In genomic region chr3:47909607-47910006, GRCh38 we compare ENCODE assay signal across 17 cellular contexts.
DNase-seq lines count a peak whose midpoint lies in the region; ATAC-seq, FAIRE-seq and TF ChIP-seq lines count a peak whose summit lies in the region.
"Had no signal": no experiment of that assay in that cellular context is flagged by ENCODE, and none has a peak within 500 bp of the region (broad histone marks: within the 10 kb centered on the region; RNA-seq: fewer than 3 reads in every experiment).

No MANE protein-coding gene starts in this region.

- peaks cover 28 to 58% of the 10 kb centered on the region in 2 experiments for H3K79me1 ChIP-seq in IMR-90 (ENCODE audit: low read depth in 1 of 2, low read length in 2 of 2)

- no peak overlapping the region for H4K5ac ChIP-seq in IMR-90 (ENCODE audit: low read depth, low read length)

- ATAC-seq in IMR-90 (ENCODE audit: low read depth): no peak
- ATAC-seq in HG02678 (IDR thresholded peaks at IDR 0.05; ENCODE audit: unreplicated experiment): no peak
- ATAC-seq: CD8-positive, alpha-beta T cell had no signal

- H3K27ac Mint-ChIP-seq in Calu3 (ENCODE audit: unreplicated experiment) (no peak overlapping the region), nephron progenitor cell (peak overlapping the region; percentile 80)
- H3K27ac Mint-ChIP-seq: CD8-positive, alpha-beta T cell had no signal

- H3K4me3 ChIP-seq in IMR-90 (ENCODE audit: insufficient read depth, low read depth, low read length) (no peak overlapping the region), choroid plexus epithelial cell (ENCODE audit: low read depth, low read length) (no peak overlapping the region), kidney (ENCODE audit: low read length in 2 of 2) (no peak overlapping the region)
- H3K4me3 ChIP-seq: MG63 had no signal

- H2BK5ac ChIP-seq in IMR-90 (ENCODE audit: low read depth, low read length, poor library complexity, severe bottlenecking): no peak overlapping the region

- no peak overlapping the region for H2AK5ac ChIP-seq in IMR-90 (ENCODE audit: low read depth, low read length)

- no peak overlapping the region for H3K23ac ChIP-seq in IMR-90 (ENCODE audit: low read depth, low read length)

- in situ Hi-C loops in IMR-90 (cut with MboI; ENCODE audit: low sequenced_read_pairs): no loop called here

- no peaks in the 10 kb centered on the region for H3K9me3 ChIP-seq in IMR-90 (ENCODE audit: control insufficient read depth, insufficient read depth, low read length)
- no peaks in the 10 kb centered on the region for H3K9me3 ChIP-seq in kidney (ENCODE audit: control insufficient read depth in 1 of 2, low read length in 2 of 2)
- H3K9me3 ChIP-seq: BE2C, MG63 had no signal

- H3K27me3 Mint-ChIP-seq in Calu3 (ENCODE audit: unreplicated experiment) (no peaks in the 10 kb centered on the region), nephron progenitor cell (ENCODE audit: low read depth, poor library complexity) (no peaks in the 10 kb centered on the region)

- H2AFZ ChIP-seq in IMR-90 (replicated peaks; ENCODE audit: low read length, poor library complexity): no peak overlapping the region

- H3K4me1 Mint-ChIP-seq in Calu3 (ENCODE audit: low read depth, unreplicated experiment) (peaks cover 32% of the 10 kb centered on the region), nephron progenitor cell (peaks cover 9% of the 10 kb centered on the region)

- no peak overlapping the region for H2BK15ac ChIP-seq in IMR-90 (ENCODE audit: low read depth, low read length)

- H3K4me2 ChIP-seq in IMR-90 (ENCODE audit: low read depth, low read length): no peak overlapping the region

- peaks cover 24% of the 10 kb centered on the region; the same call in 1 of the 2 replicates for H4K20me1 ChIP-seq in IMR-90 (ENCODE audit: insufficient read depth, low read length)

- DNase-seq in Calu3: peak; percentile 3
- no peak for DNase-seq in IMR-90
- DNase-seq in choroid plexus epithelial cell (ENCODE audit: low read depth): peak; percentile 29
- DNase-seq in nephron progenitor cell: no peak
- no peak for DNase-seq in kidney
- no peak for DNase-seq in CD1c-positive myeloid dendritic cell (ENCODE audit: extremely low spot score)
- DNase-seq: ACHN; BE2C; CD8-positive, alpha-beta T cell; GOT3; HFFc6; MG63; NCI-H1105; NCI-H187; NCI-H446 treated with DMSO at 0.1 percent for 48 hours; NCI-H774 had no signal

- H2AK9ac ChIP-seq in IMR-90 (replicated peaks; ENCODE audit: low read depth, low read length, poor library complexity): no peak overlapping the region

- H3K27ac ChIP-seq in IMR-90 (ENCODE audit: insufficient read depth, low read length): no peak overlapping the region
- H3K27ac ChIP-seq in kidney (ENCODE audit: low read depth in 2 of 2, low read length in 2 of 2): no peak overlapping the region

- dilution Hi-C loops in IMR-90 (cut with HindIII; ENCODE audit: low sequenced_read_pairs, unreplicated experiment): no loop called here

- H3K36me3 ChIP-seq in IMR-90 (ENCODE audit: control insufficient read depth, insufficient read depth, low read length): peaks cover 18% of the 10 kb centered on the region
- peaks cover 7 to 21% of the 10 kb centered on the region in 2 donors for H3K36me3 ChIP-seq in kidney (ENCODE audit: control insufficient read depth in 1 of 2, insufficient read depth in 2 of 2, low read length in 2 of 2)
- H3K36me3 ChIP-seq: BE2C had no signal

- POLR2A ChIA-PET in IMR-90 (lab: Charles Lee; ENCODE audit: unreplicated experiment): no interaction called here

- H3K14ac ChIP-seq in IMR-90 (replicated peaks; ENCODE audit: low read depth, low read length): no peak overlapping the region

- no CpG with 5 or more reads among the region's 2 CpGs for WGBS in IMR-90 (ENCODE audit: extremely low coverage in 2 of 2, insufficient read length in 1 of 2), 2 experiments

- no peak for TF ChIP-seq RAD21 in IMR-90 (IDR thresholded peaks at IDR 0.05; ENCODE audit: low read length)

- intact Hi-C loops in Calu3 (cut with micrococcal nuclease; ENCODE audit: unreplicated experiment): loop anchor here (5.0 to 10.0 kb wide), 2 partner anchors 43 to 75 kb away; no protein-coding TSS in a partner anchor
- intact Hi-C loops in IMR-90 (cut with micrococcal nuclease): no loop called here
- intact Hi-C loops in kidney (cut with DNase I): no loop called here

- H2BK120ac ChIP-seq in IMR-90 (ENCODE audit: low read depth, low read length): no peak overlapping the region

- H3K4me1 ChIP-seq in IMR-90 (ENCODE audit: control insufficient read depth, insufficient read depth, low read length) (peaks cover 12% of the 10 kb centered on the region), kidney (ENCODE audit: control insufficient read depth in 1 of 2, insufficient read depth in 1 of 2, low read depth in 1 of 2, low read length in 2 of 2) (peaks cover 0 to 5% of the 10 kb centered on the region in 2 donors)

- no peak overlapping the region for H3K9ac ChIP-seq in IMR-90 (ENCODE audit: low read depth, low read length)
- H3K9ac ChIP-seq in kidney (ENCODE audit: low read length in 2 of 2): no peak overlapping the region

- no peaks in the 10 kb centered on the region for H3K27me3 ChIP-seq in IMR-90 (ENCODE audit: control insufficient read depth, insufficient read depth, low read length)
- H3K27me3 ChIP-seq: BE2C, MG63 had no signal

- CTCF ChIA-PET in Calu3 (lab: Charles Lee): no interaction called here
- CTCF ChIA-PET in IMR-90 (lab: Yijun Ruan, JAX): interaction anchor here (0.6 to 0.7 kb wide), 2 partner anchors 21 to 248 kb away, joined by 3 to 5 read pairs; no protein-coding TSS in a partner anchor

- H4K8ac ChIP-seq in IMR-90 (ENCODE audit: low read depth in 2 of 2, low read length in 2 of 2): no peak overlapping the region

- no peak overlapping the region for H4K91ac ChIP-seq in IMR-90 (ENCODE audit: insufficient read depth, low read depth, low read length)

- no peak for TF ChIP-seq CTCF in Calu3 (IDR thresholded peaks at IDR 0.05; ENCODE audit: unreplicated experiment)
- TF ChIP-seq CTCF in IMR-90 (conservative IDR thresholded peaks at IDR 0.05; ENCODE audit: low read depth, low read length): no peak
- TF ChIP-seq CTCF in choroid plexus epithelial cell (conservative IDR thresholded peaks at IDR 0.05; ENCODE audit: low read depth, low read length): no peak
- TF ChIP-seq CTCF in nephron progenitor cell (IDR thresholded peaks at IDR 0.05): no peak
- TF ChIP-seq CTCF in kidney (IDR thresholded peaks at IDR 0.05; ENCODE audit: borderline replicate concordance, extremely low read depth, insufficient read depth): no peak

- no peak overlapping the region for H3K18ac ChIP-seq in IMR-90 (ENCODE audit: low read depth, low read length)

- H3K9me3 Mint-ChIP-seq in Calu3 (ENCODE audit: low read depth, unreplicated experiment) (no peaks in the 10 kb centered on the region), nephron progenitor cell (peaks cover 4% of the 10 kb centered on the region)
- H3K9me3 Mint-ChIP-seq: CD8-positive, alpha-beta T cell; HFFc6 had no signal

- H3K4me3 Mint-ChIP-seq in Calu3 (ENCODE audit: low read depth, unreplicated experiment): no peak overlapping the region
- no peak overlapping the region for H3K4me3 Mint-ChIP-seq in nephron progenitor cell
- H3K4me3 Mint-ChIP-seq: CD8-positive, alpha-beta T cell; HFFc6 had no signal

- H3K36me3 Mint-ChIP-seq in Calu3 (ENCODE audit: insufficient read depth, unreplicated experiment) (peaks cover 29% of the 10 kb centered on the region), nephron progenitor cell (ENCODE audit: low read depth) (peaks cover 82% of the 10 kb centered on the region)

- no peak for TF ChIP-seq POLR2A in IMR-90 (IDR thresholded peaks at IDR 0.05; ENCODE audit: low read depth, low read length)

- no peak overlapping the region for H3K56ac ChIP-seq in IMR-90 (ENCODE audit: extremely low read depth, insufficient read depth, low read length)

- no peak overlapping the region for H3K4ac ChIP-seq in IMR-90 (ENCODE audit: low read depth, low read length)

- BruUV-seq in Calu3 (replicated peaks; lab: Mats Ljungman, UMichigan) (no TSS peak), IMR-90 (replicated peaks; lab: Mats Ljungman, UMichigan) (no TSS peak)

- no peak overlapping the region for H2BK20ac ChIP-seq in IMR-90 (ENCODE audit: low read depth, low read length)

- FAIRE-seq in kidney (lab: Jason Lieb, UNC): no peak

- H3K9me1 ChIP-seq in IMR-90 (ENCODE audit: insufficient read depth, low read length): peaks cover 17% of the 10 kb centered on the region

TF ChIP-seq in IMR-90, 13 proteins besides CTCF, POLR2A, EP300 and RAD21:
- peak; percentile 36; the same call in 1 of the 2 replicates for TF ChIP-seq MAFK (IDR thresholded peaks at IDR 0.05; ENCODE audit: low read depth, low read length)
- no peak for TF ChIP-seq RCOR1 (IDR thresholded peaks at IDR 0.05; ENCODE audit: insufficient replicate concordance, low read length)

Comparison
In these comparisons a context has a peak if more than half of its experiments do, and no peak if none do; other contexts are left out.
1. DNase-seq: peak in Calu3 (single experiment) and choroid plexus epithelial cell (single experiment); none in IMR-90 (single experiment), nephron progenitor cell (single experiment), kidney (single experiment) and CD1c-positive myeloid dendritic cell (single experiment).